Comparison of ENCODE assay signal across 15 cellular contexts in the genomic region with DNA sequence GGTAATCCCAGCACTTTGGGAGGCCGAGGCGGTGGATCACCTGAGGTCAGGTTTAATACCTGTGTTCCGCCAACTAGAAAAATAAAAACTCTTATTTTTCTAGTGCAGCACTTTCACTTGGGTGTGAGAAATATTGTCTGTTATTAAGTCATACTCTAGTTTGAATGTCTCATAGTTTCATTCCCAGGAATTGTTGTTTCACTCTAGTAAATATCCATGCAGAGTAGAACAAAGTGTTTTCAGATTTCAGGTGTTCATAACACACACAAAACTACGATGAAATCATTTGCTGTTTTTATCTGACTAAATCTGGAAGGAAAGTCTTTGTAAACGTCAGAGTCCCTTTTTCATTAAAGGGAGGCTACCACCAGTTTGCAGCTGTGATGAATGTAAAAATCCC. TPM values are rescaled to one million over a fixed set of nuclear protein-coding genes. Genes with fewer than 3 reads are reported as not detected.
DNase-seq lines count a peak whose midpoint lies in the region; ATAC-seq and TF ChIP-seq lines count a peak whose summit lies in the region.
"Had no signal": no experiment of that assay in that cellular context is flagged by ENCODE, and none has a peak within 500 bp of the region (broad histone marks: within the 10 kb centered on the region; RNA-seq: fewer than 3 reads in every experiment).

No MANE protein-coding gene starts in this region.

- peak overlapping the region; percentile 96 to 97 for H3K4me3 Mint-ChIP-seq in activated T-cell treated with anti-CD3 and anti-CD28 coated beads, Interleukin-2, amount 50 U/mL, for 72 hours
- H3K4me3 Mint-ChIP-seq in activated naive CD8-positive, alpha-beta T cell treated with anti-CD3 and anti-CD28 coated beads, Interleukin-2, amount 50 U/mL, for 24 hours: peak overlapping the region; percentile 85
- H3K4me3 Mint-ChIP-seq in stimulated activated effector memory CD8-positive, alpha-beta T cell treated with anti-CD3 and anti-CD28 coated beads, Interleukin-12 subunit alpha, Interleukin-12 subunit beta, amount 100 ng/mL, for 72 hours: peak overlapping the region; percentile 5
- H3K4me3 Mint-ChIP-seq in type B pancreatic cell: no peak overlapping the region
- H3K4me3 Mint-ChIP-seq: GM23338 had no signal

- peaks cover 65% of the 10 kb centered on the region for H3K4me1 Mint-ChIP-seq in activated T-cell treated with anti-CD3 and anti-CD28 coated beads, Interleukin-2, amount 50 U/mL, for 72 hours (ENCODE audit: low read depth)
- peaks cover 60% of the 10 kb centered on the region for H3K4me1 Mint-ChIP-seq in activated naive CD8-positive, alpha-beta T cell treated with anti-CD3 and anti-CD28 coated beads, Interleukin-2, amount 50 U/mL, for 24 hours
- peaks cover 38% of the 10 kb centered on the region for H3K4me1 Mint-ChIP-seq in stimulated activated effector memory CD8-positive, alpha-beta T cell treated with anti-CD3 and anti-CD28 coated beads, Interleukin-12 subunit alpha, Interleukin-12 subunit beta, amount 100 ng/mL, for 72 hours
- H3K4me1 Mint-ChIP-seq in type B pancreatic cell (ENCODE audit: unreplicated experiment): peaks cover 20% of the 10 kb centered on the region

- no peak for DNase-seq in activated T-cell treated with anti-CD3 and anti-CD28 coated beads, Interleukin-2, amount 50 U/mL, for 72 hours
- DNase-seq in activated T-cell treated with anti-CD3 and anti-CD28 coated beads, Interleukin-2, amount 50 U/mL, for 1 hour: no peak
- DNase-seq in NB4 (ENCODE audit: low read depth) (no peak), tibial artery (no peak), type B pancreatic cell (ENCODE audit: extremely low spot score, unreplicated experiment) (no peak)
- DNase-seq in activated naive CD8-positive, alpha-beta T cell treated with anti-CD3 and anti-CD28 coated beads, Interleukin-2, amount 50 U/mL, for 24 hours: no peak
- peak in 1 of 2 donors; percentile 43 for DNase-seq in stimulated activated effector memory CD8-positive, alpha-beta T cell treated with anti-CD3 and anti-CD28 coated beads, Interleukin-12 subunit alpha, Interleukin-12 subunit beta, amount 100 ng/mL, for 72 hours (ENCODE audit: low spot score in 2 of 2)
- no peak for DNase-seq in NK-92 treated with Interleukin-12 subunit alpha and Interleukin-12 subunit beta, amount 100 ng/mL, for 24 hours (lab: John Stamatoyannopoulos, UW)
- DNase-seq: NCI-H1694; NCI-H2227 treated with DMSO at 0.1 percent for 48 hours; occipital lobe; stimulated activated naive CD4-positive, alpha-beta T cell treated with Interleukin-2 at 50 U/mL for 16 hours had no signal

- no peak overlapping the region for H3K27ac ChIP-seq in tibial artery
- H3K27ac ChIP-seq: cardiac muscle cell, esophagus muscularis mucosa had no signal

- no peak for TF ChIP-seq POLR2A in NB4 (IDR thresholded peaks at IDR 0.05; ENCODE audit: extremely low read depth, insufficient read length)

- no peaks in the 10 kb centered on the region for H3K9me3 ChIP-seq in tibial artery
- H3K9me3 ChIP-seq: esophagus muscularis mucosa had no signal

- no peaks in the 10 kb centered on the region for H3K36me3 ChIP-seq in tibial artery
- H3K36me3 ChIP-seq: cardiac muscle cell, esophagus muscularis mucosa had no signal

- peaks cover 2 to 6% of the 10 kb centered on the region in 2 donors for H3K36me3 Mint-ChIP-seq in activated T-cell treated with anti-CD3 and anti-CD28 coated beads, Interleukin-2, amount 50 U/mL, for 72 hours (ENCODE audit: insufficient read depth in 2 of 2)
- H3K36me3 Mint-ChIP-seq in activated naive CD8-positive, alpha-beta T cell treated with anti-CD3 and anti-CD28 coated beads, Interleukin-2, amount 50 U/mL, for 24 hours (ENCODE audit: low read depth): no peaks in the 10 kb centered on the region
- H3K36me3 Mint-ChIP-seq in stimulated activated effector memory CD8-positive, alpha-beta T cell treated with anti-CD3 and anti-CD28 coated beads, Interleukin-12 subunit alpha, Interleukin-12 subunit beta, amount 100 ng/mL, for 72 hours: peaks cover 15% of the 10 kb centered on the region
- H3K36me3 Mint-ChIP-seq in type B pancreatic cell: peaks cover 4% of the 10 kb centered on the region

- peak; percentile 1 to 2 for ATAC-seq in activated T-cell treated with anti-CD3 and anti-CD28 coated beads, Interleukin-2, amount 50 U/mL, for 72 hours (replicated peaks in 1 of 2)
- ATAC-seq in activated naive CD8-positive, alpha-beta T cell treated with anti-CD3 and anti-CD28 coated beads, Interleukin-2, amount 50 U/mL, for 24 hours: no peak
- ATAC-seq in stimulated activated effector memory CD8-positive, alpha-beta T cell treated with anti-CD3 and anti-CD28 coated beads, Interleukin-12 subunit alpha, Interleukin-12 subunit beta, amount 100 ng/mL, for 72 hours: no peak
- ATAC-seq: GM23338 had no signal

- no peak for TF ChIP-seq CTCF in NB4 (IDR thresholded peaks at IDR 0.05; ENCODE audit: low read depth, low read length)
- TF ChIP-seq CTCF in tibial artery (IDR thresholded peaks at IDR 0.05): no peak
- no peak for TF ChIP-seq CTCF in type B pancreatic cell (conservative IDR thresholded peaks at IDR 0.05)

- H3K9me3 Mint-ChIP-seq in activated T-cell treated with anti-CD3 and anti-CD28 coated beads, Interleukin-2, amount 50 U/mL, for 72 hours: no peaks in the 10 kb centered on the region
- H3K9me3 Mint-ChIP-seq in activated naive CD8-positive, alpha-beta T cell treated with anti-CD3 and anti-CD28 coated beads, Interleukin-2, amount 50 U/mL, for 24 hours: no peaks in the 10 kb centered on the region
- no peaks in the 10 kb centered on the region for H3K9me3 Mint-ChIP-seq in stimulated activated effector memory CD8-positive, alpha-beta T cell treated with anti-CD3 and anti-CD28 coated beads, Interleukin-12 subunit alpha, Interleukin-12 subunit beta, amount 100 ng/mL, for 72 hours
- no peaks in the 10 kb centered on the region for H3K9me3 Mint-ChIP-seq in type B pancreatic cell
- H3K9me3 Mint-ChIP-seq: GM23338 had no signal

- no peaks in the 10 kb centered on the region for H3K27me3 Mint-ChIP-seq in activated T-cell treated with anti-CD3 and anti-CD28 coated beads, Interleukin-2, amount 50 U/mL, for 72 hours (ENCODE audit: low read depth)
- H3K27me3 Mint-ChIP-seq in activated naive CD8-positive, alpha-beta T cell treated with anti-CD3 and anti-CD28 coated beads, Interleukin-2, amount 50 U/mL, for 24 hours: no peaks in the 10 kb centered on the region
- H3K27me3 Mint-ChIP-seq in type B pancreatic cell: no peaks in the 10 kb centered on the region

- H3K4me1 ChIP-seq in tibial artery: peaks cover 0 to 13% (median 1%) of the 10 kb centered on the region in 4 donors

- intact Hi-C loops in tibial artery (cut with DNase I; ENCODE audit: low total_unique reads): loop anchor here (10.0 kb wide), 2 partner anchors 176 to 376 kb away; a partner anchor contains a TSS

- peak overlapping the region; percentile 92 for H3K27ac Mint-ChIP-seq in activated T-cell treated with anti-CD3 and anti-CD28 coated beads, Interleukin-2, amount 50 U/mL, for 72 hours
- H3K27ac Mint-ChIP-seq in activated naive CD8-positive, alpha-beta T cell treated with anti-CD3 and anti-CD28 coated beads, Interleukin-2, amount 50 U/mL, for 24 hours: peak overlapping the region; percentile 90
- peak overlapping the region; percentile 71 for H3K27ac Mint-ChIP-seq in stimulated activated effector memory CD8-positive, alpha-beta T cell treated with anti-CD3 and anti-CD28 coated beads, Interleukin-12 subunit alpha, Interleukin-12 subunit beta, amount 100 ng/mL, for 72 hours
- no peak overlapping the region for H3K27ac Mint-ChIP-seq in type B pancreatic cell
- H3K27ac Mint-ChIP-seq: GM23338 had no signal

- H3K4me3 ChIP-seq in NB4 (ENCODE audit: low read depth, low read length): peak overlapping the region; percentile 12
- no peak overlapping the region for H3K4me3 ChIP-seq in tibial artery
- H3K4me3 ChIP-seq: cardiac muscle cell, esophagus muscularis mucosa, GM23338 had no signal

- H3K27me3 ChIP-seq in tibial artery: no peaks in the 10 kb centered on the region
- H3K27me3 ChIP-seq: cardiac muscle cell, esophagus muscularis mucosa had no signal

RNA-seq across cellular contexts. Expression of a gene that starts 3.9 kb away (rescaled TPM):
- total RNA-seq in activated T-cell treated with anti-CD3 and anti-CD28 coated beads, Interleukin-2, amount 50 U/mL, for 72 hours: 10 to 100 TPM; 11.4 to 16.7 TPM
- total RNA-seq in type B pancreatic cell (ENCODE audit: low replicate concordance): 11.5 and 21.4 TPM in 2 replicates

Comparison
In these comparisons a context has a peak if more than half of its experiments do, and no peak if none do; other contexts are left out.
1. ATAC-seq: peak in activated T-cell treated with anti-CD3 and anti-CD28 coated beads, Interleukin-2, amount 50 U/mL, for 72 hours (2 of 2); none in activated naive CD8-positive, alpha-beta T cell treated with anti-CD3 and anti-CD28 coated beads, Interleukin-2, amount 50 U/mL, for 24 hours (single experiment) and stimulated activated effector memory CD8-positive, alpha-beta T cell treated with anti-CD3 and anti-CD28 coated beads, Interleukin-12 subunit alpha, Interleukin-12 subunit beta, amount 100 ng/mL, for 72 hours (single experiment).